ENCODE assay signal across 8 cellular contexts in the genomic region with DNA sequence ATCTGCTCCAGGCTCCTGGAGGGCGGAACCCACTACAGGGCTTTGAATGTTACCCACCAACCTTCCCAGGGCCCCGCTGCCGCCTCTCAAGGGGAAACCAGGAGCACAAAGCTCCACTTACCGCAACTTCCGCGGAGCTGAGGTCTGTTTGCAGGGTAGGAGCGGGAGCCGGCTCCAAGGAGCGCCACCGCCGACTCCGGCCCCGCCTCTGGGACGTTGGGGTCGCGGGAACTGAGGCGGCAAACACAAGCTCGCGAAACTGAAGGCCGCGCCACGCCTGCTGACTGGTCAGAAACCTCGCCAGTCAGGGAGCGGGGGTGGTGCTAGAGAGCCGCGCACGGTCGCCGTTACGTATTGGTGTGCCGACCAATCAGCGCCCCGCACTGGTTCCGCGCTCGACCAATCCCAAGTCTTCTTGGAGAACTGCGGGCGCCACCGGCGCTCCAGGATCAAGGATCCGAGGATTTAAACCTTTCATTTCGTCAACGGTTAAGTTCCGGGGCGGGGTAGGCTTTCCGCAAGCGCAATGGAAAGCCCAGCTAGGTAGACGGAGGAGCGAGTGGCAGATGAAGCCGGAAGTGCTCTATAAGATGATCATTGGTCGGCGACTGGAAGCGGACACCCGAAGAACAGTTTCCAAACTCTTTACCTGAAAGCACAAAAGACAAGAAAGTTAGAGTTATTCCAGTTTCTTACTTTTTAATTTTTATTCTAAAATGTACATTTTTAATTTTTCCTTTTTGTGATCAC.
DNase-seq lines count a peak whose midpoint lies in the region; ATAC-seq lines count a peak whose summit lies in the region.

A gene (minus strand): TSS at position 233 of the 750 bp plus-strand sequence. CDS start 3,828 bp downstream, outside the sequence.

- ATAC-seq in GM19023 (IDR thresholded peaks at IDR 0.05; ENCODE audit: unreplicated experiment) (peak; percentile 98), HG03280 (IDR thresholded peaks at IDR 0.05; ENCODE audit: unreplicated experiment) (peak; percentile 97)

- DNase-seq in AG08396 (ENCODE audit: low spot score) (peak; percentile 98), NCI-H345 treated with DMSO at 0.1 percent for 48 hours (lab: John Stamatoyannopoulos, UW; ENCODE audit: unreplicated experiment) (peak; percentile 99), cerebellar cortex (ENCODE audit: low spot score) (peak; percentile 99), iris pigment epithelial cell (ENCODE audit: low read depth) (peak; percentile 100)
- DNase-seq in activated CD4-positive, CD25-positive, alpha-beta regulatory T cell (lab: John Stamatoyannopoulos, UW): peak; percentile 91 to 94 (median 92)
- DNase-seq in stimulated activated CD4-positive, alpha-beta T cell treated with anti-CD3 and anti-CD28 coated beads, Interleukin-12 subunit alpha, Interleukin-12 subunit beta, amount 100 ng/mL, for 24 hours (ENCODE audit: low read depth in 2 of 2): peak; percentile 96 to 97

Comparison
In these comparisons a context has a peak if more than half of its experiments do, and no peak if none do; other contexts are left out.
1. Peak in every context shown above with its lines: DNase-seq and ATAC-seq.